Comparison of ENCODE assay signal across 24 cellular contexts in the genomic region with DNA sequence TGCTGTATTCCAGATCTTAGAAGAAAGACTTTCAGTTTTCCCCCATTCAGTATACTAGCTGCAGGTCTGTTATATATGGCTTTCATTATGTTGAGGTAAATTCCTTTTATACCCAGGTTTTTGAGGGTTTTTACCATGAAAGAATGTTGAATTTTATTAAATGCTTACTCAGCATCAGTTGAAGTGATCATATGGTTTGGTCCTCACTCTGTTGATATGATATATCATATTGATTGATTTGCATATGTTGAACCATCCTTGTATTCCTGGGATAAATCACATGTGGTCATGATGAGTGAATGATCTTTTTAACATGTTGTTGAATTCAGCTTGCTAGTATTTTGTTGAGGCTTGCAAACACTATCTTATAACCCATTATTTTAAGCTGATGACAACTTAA.
"Had no signal": no experiment of that assay in that cellular context is flagged by ENCODE, and none has a peak within 500 bp of the region (broad histone marks: within the 10 kb centered on the region; RNA-seq: fewer than 3 reads in every experiment).

No MANE protein-coding gene starts in this region.

- H3K4me2 ChIP-seq: hepatocyte had no signal

- FAIRE-seq: endothelial cell of umbilical vein, frontal cortex had no signal

- DNase-seq: dermis blood vessel endothelial cell; dorsolateral prefrontal cortex; effector CD4-positive, alpha-beta T cell; effector memory CD4-positive, alpha-beta T cell; foreskin keratinocyte; heart left ventricle; hypothalamus; immature natural killer cell; islet precursor cell; kidney; kidney glomerular epithelial cell; left colon; left ventricle myocardium superior; lower lobe of right lung; mesenchymal stem cell; mucosa of descending colon; naive B cell had no signal

- ATAC-seq: foreskin keratinocyte, gastroesophageal sphincter, heart left ventricle, left colon, left lobe of liver, left ventricle myocardium superior, lower lobe of right lung, mucosa of descending colon had no signal

- H3K27me3 ChIP-seq: dorsolateral prefrontal cortex, esophagus muscularis mucosa, foreskin keratinocyte, gastroesophageal sphincter, heart left ventricle, hepatocyte had no signal

- H3K4me1 ChIP-seq: esophagus muscularis mucosa, foreskin keratinocyte, gastroesophageal sphincter, heart left ventricle, lower lobe of right lung had no signal

- H3K4me3 ChIP-seq: coronary artery, dorsolateral prefrontal cortex, esophagus muscularis mucosa, gastroesophageal sphincter, heart left ventricle, hepatocyte, lower lobe of right lung, mucosa of descending colon had no signal

- H3K27ac ChIP-seq: coronary artery, dorsolateral prefrontal cortex, esophagus muscularis mucosa, foreskin keratinocyte, gastroesophageal sphincter, heart left ventricle, hepatocyte, lower lobe of right lung had no signal

- H3K36me3 ChIP-seq: lower lobe of right lung had no signal

- H3K79me2 ChIP-seq: hepatocyte had no signal

- H2AFZ ChIP-seq: hepatocyte had no signal
